In genomic region chr2:149042881-149043280, GRCh38 we compare ENCODE assay signal across 22 cellular contexts. TPM values are rescaled to one million over a fixed set of nuclear protein-coding genes. Genes with fewer than 3 reads are reported as not detected.
DNase-seq lines count a peak whose midpoint lies in the region; ATAC-seq and TF ChIP-seq lines count a peak whose summit lies in the region.
"Had no signal": no experiment of that assay in that cellular context is flagged by ENCODE, and none has a peak within 500 bp of the region (broad histone marks: within the 10 kb centered on the region; RNA-seq: fewer than 3 reads in every experiment).

No MANE protein-coding gene starts in this region.

- H3K27me3 Mint-ChIP-seq in activated naive CD8-positive, alpha-beta T cell treated with anti-CD3 and anti-CD28 coated beads, Interleukin-2, amount 50 U/mL, for 24 hours = peaks cover 33% of the 10 kb centered on the region
- peaks cover 43% of the 10 kb centered on the region for H3K27me3 Mint-ChIP-seq in activated naive CD8-positive, alpha-beta T cell treated with anti-CD3 and anti-CD28 coated beads for 36 hours
- H3K27me3 Mint-ChIP-seq in mesothelial cell of epicardium (ENCODE audit: low read depth) = peaks cover 1% of the 10 kb centered on the region

- H3K4me1 Mint-ChIP-seq in activated naive CD8-positive, alpha-beta T cell treated with anti-CD3 and anti-CD28 coated beads, Interleukin-2, amount 50 U/mL, for 24 hours = no peaks in the 10 kb centered on the region
- no peaks in the 10 kb centered on the region for H3K4me1 Mint-ChIP-seq in activated naive CD8-positive, alpha-beta T cell treated with anti-CD3 and anti-CD28 coated beads for 36 hours
- H3K4me1 Mint-ChIP-seq in mesothelial cell of epicardium = peaks cover 10% of the 10 kb centered on the region

- H3K4me3 ChIP-seq in adipocyte (ENCODE audit: low read length) = no peak overlapping the region

- peaks cover 24% of the 10 kb centered on the region for H3K27me3 ChIP-seq in adipocyte (replicated peaks; ENCODE audit: control insufficient read depth, insufficient read depth, low read length)

- peaks cover 2% of the 10 kb centered on the region for H3K36me3 Mint-ChIP-seq in activated naive CD8-positive, alpha-beta T cell treated with anti-CD3 and anti-CD28 coated beads, Interleukin-2, amount 50 U/mL, for 24 hours (ENCODE audit: low read depth)
- H3K36me3 Mint-ChIP-seq in activated naive CD8-positive, alpha-beta T cell treated with anti-CD3 and anti-CD28 coated beads for 36 hours = no peaks in the 10 kb centered on the region
- peaks cover 23% of the 10 kb centered on the region for H3K36me3 Mint-ChIP-seq in mesothelial cell of epicardium

- no peak for ATAC-seq in activated naive CD8-positive, alpha-beta T cell treated with anti-CD3 and anti-CD28 coated beads, Interleukin-2, amount 50 U/mL, for 24 hours
- no peak for ATAC-seq in HG03432 (IDR thresholded peaks at IDR 0.05; ENCODE audit: unreplicated experiment)
- ATAC-seq: HCT116, HepG2 had no signal

- no peaks in the 10 kb centered on the region for H3K4me1 ChIP-seq in adipocyte (ENCODE audit: control insufficient read depth, insufficient read depth, low read length)

- H3K9me3 Mint-ChIP-seq in activated naive CD8-positive, alpha-beta T cell treated with anti-CD3 and anti-CD28 coated beads, Interleukin-2, amount 50 U/mL, for 24 hours = peaks cover 15% of the 10 kb centered on the region
- H3K9me3 Mint-ChIP-seq in activated naive CD8-positive, alpha-beta T cell treated with anti-CD3 and anti-CD28 coated beads for 36 hours = peaks cover 19% of the 10 kb centered on the region
- H3K9me3 Mint-ChIP-seq in mesothelial cell of epicardium = peaks cover 32% of the 10 kb centered on the region

- no peaks in the 10 kb centered on the region for H3K36me3 ChIP-seq in adipocyte (ENCODE audit: control insufficient read depth, insufficient read depth, low read length, severe bottlenecking)

- H3K27ac Mint-ChIP-seq in activated naive CD8-positive, alpha-beta T cell treated with anti-CD3 and anti-CD28 coated beads, Interleukin-2, amount 50 U/mL, for 24 hours = peak overlapping the region; percentile 5
- no peak overlapping the region for H3K27ac Mint-ChIP-seq in activated naive CD8-positive, alpha-beta T cell treated with anti-CD3 and anti-CD28 coated beads for 36 hours
- peak overlapping the region; percentile 6 for H3K27ac Mint-ChIP-seq in mesothelial cell of epicardium

- H3K9me3 ChIP-seq in adipocyte (ENCODE audit: control insufficient read depth, low read length) = peaks cover 39% of the 10 kb centered on the region

- H3K4me3 Mint-ChIP-seq in activated naive CD8-positive, alpha-beta T cell treated with anti-CD3 and anti-CD28 coated beads, Interleukin-2, amount 50 U/mL, for 24 hours = no peak overlapping the region
- H3K4me3 Mint-ChIP-seq in activated naive CD8-positive, alpha-beta T cell treated with anti-CD3 and anti-CD28 coated beads for 36 hours = no peak overlapping the region
- H3K4me3 Mint-ChIP-seq in mesothelial cell of epicardium = no peak overlapping the region

- no peak for TF ChIP-seq CTCF in mesothelial cell of epicardium (IDR thresholded peaks at IDR 0.05; ENCODE audit: unreplicated experiment)

- DNase-seq in activated naive CD8-positive, alpha-beta T cell treated with anti-CD3 and anti-CD28 coated beads, Interleukin-2, amount 50 U/mL, for 24 hours = no peak
- no peak for DNase-seq in activated naive CD8-positive, alpha-beta T cell treated with anti-CD3 and anti-CD28 coated beads for 36 hours
- DNase-seq in adipocyte (ENCODE audit: low read depth) (peak; percentile 50), mesothelial cell of epicardium (ENCODE audit: low spot score in 2 of 2, unreplicated experiment in 2 of 2) (no peak), iPS-NIHi11 (ENCODE audit: low spot score) (no peak), NCI-H345 (lab: John Stamatoyannopoulos, UW) (no peak)
- no peak for DNase-seq in stimulated activated CD4-positive, alpha-beta T cell treated with anti-CD3 and anti-CD28 coated beads, Interleukin-4, amount 100 ng/mL, for 1 hour
- DNase-seq: ACHN, Calu3, DND-41, Karpas-422, MV-4-11, NCI-H1105, NCI-H1436 treated with DMSO at 0.1 percent for 48 hours, NCI-H187 treated with DMSO at 0.1 percent for 48 hours, NCI-H2171 treated with DMSO at 0.1 percent for 48 hours, NCI-H446, NCI-H524 treated with DMSO at 0.1 percent for 48 hours, NCI-H774 had no signal

- H3K9ac ChIP-seq in adipocyte (ENCODE audit: low read length) = no peak overlapping the region

RNA-seq across cellular contexts. Expression of gene LYPD6B, which starts 4.4 kb away (rescaled TPM):
- total RNA-seq in activated naive CD8-positive, alpha-beta T cell treated with anti-CD3 and anti-CD28 coated beads for 36 hours = not detected
- 27.2 to 30.6 TPM (median 28.8 TPM) in 3 replicates for total RNA-seq in mesothelial cell of epicardium
- total RNA-seq: HepG2 had no signal

Comparison
In these comparisons a context has a peak if more than half of its experiments do, and no peak if none do; other contexts are left out.
1. RNA of gene LYPD6B, which starts 4.4 kb away (total RNA-seq): 27.2 to 30.6 TPM in mesothelial cell of epicardium; not detected in activated naive CD8-positive, alpha-beta T cell treated with anti-CD3 and anti-CD28 coated beads for 36 hours; every median in the first group is over 10 times any median in the second.